1 cellular context compared by ENCODE assay signal in the genomic region with DNA sequence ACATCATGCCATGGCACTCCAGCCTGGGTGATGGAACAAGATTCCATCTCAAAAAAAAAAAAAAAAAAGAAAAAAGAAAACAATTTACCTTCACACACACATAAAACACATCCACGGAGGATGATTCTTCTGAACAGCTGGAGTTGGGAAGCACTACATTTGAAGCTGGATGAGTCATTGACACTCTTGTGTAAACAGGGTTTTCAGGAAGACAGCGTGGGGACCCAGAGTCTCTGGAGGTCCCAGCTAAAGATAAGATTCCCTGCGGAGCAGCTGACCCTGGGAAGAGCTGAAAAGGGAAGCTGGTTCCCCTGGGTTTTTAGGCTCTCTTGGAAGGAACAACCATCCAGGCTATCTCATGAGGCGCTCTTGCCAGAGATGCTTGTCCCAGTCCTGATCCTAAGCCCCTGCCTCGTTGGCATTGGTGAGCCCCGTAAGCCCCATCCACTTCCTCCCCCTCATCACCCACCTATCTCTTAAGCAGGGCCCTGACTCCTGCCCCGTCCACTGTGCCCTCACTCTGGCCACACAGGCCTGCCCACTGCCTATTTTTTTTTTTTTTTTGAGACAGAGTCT.
TF ChIP-seq lines count a peak whose summit lies in the region.

No MANE protein-coding gene starts in this region.

TF ChIP-seq in SK-N-SH, 30 proteins besides CTCF, POLR2A, EP300 and RAD21 (continued from another document):
- TF ChIP-seq, protein P1, sequence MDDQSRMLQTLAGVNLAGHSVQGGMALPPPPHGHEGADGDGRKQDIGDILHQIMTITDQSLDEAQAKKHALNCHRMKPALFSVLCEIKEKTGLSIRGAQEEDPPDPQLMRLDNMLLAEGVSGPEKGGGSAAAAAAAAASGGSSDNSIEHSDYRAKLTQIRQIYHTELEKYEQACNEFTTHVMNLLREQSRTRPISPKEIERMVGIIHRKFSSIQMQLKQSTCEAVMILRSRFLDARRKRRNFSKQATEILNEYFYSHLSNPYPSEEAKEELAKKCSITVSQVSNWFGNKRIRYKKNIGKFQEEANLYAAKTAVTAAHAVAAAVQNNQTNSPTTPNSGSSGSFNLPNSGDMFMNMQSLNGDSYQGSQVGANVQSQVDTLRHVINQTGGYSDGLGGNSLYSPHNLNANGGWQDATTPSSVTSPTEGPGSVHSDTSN (IDR thresholded peaks at IDR 0.05): no peak
- TF ChIP-seq, protein P2, sequence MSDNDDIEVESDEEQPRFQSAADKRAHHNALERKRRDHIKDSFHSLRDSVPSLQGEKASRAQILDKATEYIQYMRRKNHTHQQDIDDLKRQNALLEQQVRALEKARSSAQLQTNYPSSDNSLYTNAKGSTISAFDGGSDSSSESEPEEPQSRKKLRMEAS (IDR thresholded peaks at IDR 0.05; ENCODE audit: low read depth): no peak
